14 cellular contexts compared by ENCODE assay signal in the genomic region with DNA sequence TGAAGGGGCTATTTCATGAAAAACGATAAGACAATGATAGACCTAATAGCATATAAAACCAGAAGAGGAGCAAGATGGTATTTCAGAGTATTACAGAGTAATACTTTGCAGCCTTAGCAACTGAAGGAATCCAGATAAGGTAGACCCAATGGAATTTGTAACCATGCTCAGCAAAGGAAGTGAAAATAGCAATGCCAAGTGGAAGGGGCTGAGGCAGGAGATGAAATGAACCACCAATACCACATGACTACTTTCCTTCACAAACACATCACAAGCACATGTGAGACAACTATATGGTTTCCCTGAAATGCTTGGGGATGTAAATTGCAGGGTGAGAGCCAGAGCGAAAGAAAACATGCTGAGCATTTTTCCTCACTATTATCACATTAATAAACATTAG.
DNase-seq lines count a peak whose midpoint lies in the region; ATAC-seq and TF ChIP-seq lines count a peak whose summit lies in the region.
"Had no signal": no experiment of that assay in that cellular context is flagged by ENCODE, and none has a peak within 500 bp of the region (broad histone marks: within the 10 kb centered on the region; RNA-seq: fewer than 3 reads in every experiment).

No MANE protein-coding gene starts in this region.

- CTCF ChIA-PET in activated CD8-positive, alpha-beta memory T cell treated with anti-CD3 and anti-CD28 coated beads, Interleukin-2, amount 10 ng/mL, durations not matched to agents 7 days and 5 days (lab: Charles Lee) = no interaction called here

- H3K4me3 Mint-ChIP-seq in activated CD8-positive, alpha-beta memory T cell treated with anti-CD3 and anti-CD28 coated beads, Interleukin-2, amount 10 ng/mL, durations not matched to agents 7 days and 5 days = peak overlapping the region; percentile 53

- no peaks in the 10 kb centered on the region for H3K79me2 ChIP-seq in osteoblast (ENCODE audit: insufficient read depth, low read length)

- H3K36me3 Mint-ChIP-seq in activated CD8-positive, alpha-beta memory T cell treated with anti-CD3 and anti-CD28 coated beads, Interleukin-2, amount 10 ng/mL, durations not matched to agents 7 days and 5 days = no peaks in the 10 kb centered on the region

- no peaks in the 10 kb centered on the region for H3K27me3 ChIP-seq in osteoblast (ENCODE audit: insufficient read depth, low read length)
- H3K27me3 ChIP-seq: thyroid gland had no signal

- H3K27ac ChIP-seq in osteoblast (ENCODE audit: low read depth, low read length) = no peak overlapping the region
- H3K27ac ChIP-seq: foreskin keratinocyte, KMS-11, thyroid gland had no signal

- ATAC-seq in activated CD8-positive, alpha-beta memory T cell treated with anti-CD3 and anti-CD28 coated beads, Interleukin-2, amount 10 ng/mL, durations not matched to agents 7 days and 5 days = peak; percentile 12
- ATAC-seq in GM19035 (IDR thresholded peaks at IDR 0.05; ENCODE audit: unreplicated experiment) = no peak
- ATAC-seq in HG03097 (IDR thresholded peaks at IDR 0.05; ENCODE audit: low FRiP score, unreplicated experiment) = no peak
- ATAC-seq: foreskin keratinocyte had no signal

- H3K9me3 Mint-ChIP-seq in activated CD8-positive, alpha-beta memory T cell treated with anti-CD3 and anti-CD28 coated beads, Interleukin-2, amount 10 ng/mL, durations not matched to agents 7 days and 5 days (ENCODE audit: low read depth) = no peaks in the 10 kb centered on the region

- peak overlapping the region; percentile 79 for H3K27ac Mint-ChIP-seq in activated CD8-positive, alpha-beta memory T cell treated with anti-CD3 and anti-CD28 coated beads, Interleukin-2, amount 10 ng/mL, durations not matched to agents 7 days and 5 days

- H3K36me3 ChIP-seq in osteoblast (ENCODE audit: insufficient read depth, low read length) = no peaks in the 10 kb centered on the region
- H3K36me3 ChIP-seq: thyroid gland had no signal

- H3K4me2 ChIP-seq in osteoblast (ENCODE audit: insufficient read depth, low read length) = no peak overlapping the region
- H3K4me2 ChIP-seq: KMS-11 had no signal

- H3K4me3 ChIP-seq in osteoblast (ENCODE audit: insufficient read depth, low read length) = no peak overlapping the region
- H3K4me3 ChIP-seq: thyroid gland had no signal

- peaks cover 10% of the 10 kb centered on the region for H3K4me1 ChIP-seq in osteoblast (ENCODE audit: insufficient read depth, low read length)
- H3K4me1 ChIP-seq: foreskin keratinocyte had no signal

- H3K9me3 ChIP-seq in osteoblast (ENCODE audit: low read depth, low read length) = no peaks in the 10 kb centered on the region
- H3K9me3 ChIP-seq: thyroid gland had no signal

- DNase-seq in activated CD8-positive, alpha-beta memory T cell treated with anti-CD3 and anti-CD28 coated beads, Interleukin-2, amount 10 ng/mL, durations not matched to agents 7 days and 5 days = no peak
- no peak for DNase-seq in activated CD8-positive, alpha-beta memory T cell treated with anti-CD3 and anti-CD28 coated beads, Interleukin-2, amount 50 U/mL, for 4 hours
- peak; percentile 78 for DNase-seq in MV-4-11 (lab: John Stamatoyannopoulos, UW)
- peak; percentile 54 for DNase-seq in astrocyte of the hippocampus (ENCODE audit: low read depth, low spot score)
- no peak for DNase-seq in osteoblast (ENCODE audit: insufficient read length, low spot score, missing footprints)
- DNase-seq in iPS-NIHi11 (ENCODE audit: low spot score) = no peak
- DNase-seq: aorta; effector CD8-positive, alpha-beta T cell; foreskin keratinocyte; NCI-H1694 treated with DMSO at 0.1 percent for 48 hours; thyroid gland had no signal

- no peaks in the 10 kb centered on the region for H3K27me3 Mint-ChIP-seq in activated CD8-positive, alpha-beta memory T cell treated with anti-CD3 and anti-CD28 coated beads, Interleukin-2, amount 10 ng/mL, durations not matched to agents 7 days and 5 days

- H3K4me1 Mint-ChIP-seq in activated CD8-positive, alpha-beta memory T cell treated with anti-CD3 and anti-CD28 coated beads, Interleukin-2, amount 10 ng/mL, durations not matched to agents 7 days and 5 days = peaks cover 52% of the 10 kb centered on the region

- no peaks in the 10 kb centered on the region for H4K20me1 ChIP-seq in osteoblast (ENCODE audit: insufficient read depth, low read length)

- TF ChIP-seq CTCF in osteoblast (IDR thresholded peaks at IDR 0.05; ENCODE audit: extremely low read depth, low read depth, low read length) = no peak

- peak overlapping the region; percentile 36 for H2AFZ ChIP-seq in osteoblast (ENCODE audit: low read length)

Comparison
In these comparisons a context has a peak if more than half of its experiments do, and no peak if none do; other contexts are left out.
1. DNase-seq: peak in MV-4-11 (single experiment) and astrocyte of the hippocampus (single experiment); none in activated CD8-positive, alpha-beta memory T cell treated with anti-CD3 and anti-CD28 coated beads, Interleukin-2, amount 10 ng/mL, durations not matched to agents 7 days and 5 days (single experiment), activated CD8-positive, alpha-beta memory T cell treated with anti-CD3 and anti-CD28 coated beads, Interleukin-2, amount 50 U/mL, for 4 hours (single experiment), osteoblast (single experiment) and iPS-NIHi11 (single experiment).